Comparison of ENCODE assay signal across 8 cellular contexts in the genomic region with DNA sequence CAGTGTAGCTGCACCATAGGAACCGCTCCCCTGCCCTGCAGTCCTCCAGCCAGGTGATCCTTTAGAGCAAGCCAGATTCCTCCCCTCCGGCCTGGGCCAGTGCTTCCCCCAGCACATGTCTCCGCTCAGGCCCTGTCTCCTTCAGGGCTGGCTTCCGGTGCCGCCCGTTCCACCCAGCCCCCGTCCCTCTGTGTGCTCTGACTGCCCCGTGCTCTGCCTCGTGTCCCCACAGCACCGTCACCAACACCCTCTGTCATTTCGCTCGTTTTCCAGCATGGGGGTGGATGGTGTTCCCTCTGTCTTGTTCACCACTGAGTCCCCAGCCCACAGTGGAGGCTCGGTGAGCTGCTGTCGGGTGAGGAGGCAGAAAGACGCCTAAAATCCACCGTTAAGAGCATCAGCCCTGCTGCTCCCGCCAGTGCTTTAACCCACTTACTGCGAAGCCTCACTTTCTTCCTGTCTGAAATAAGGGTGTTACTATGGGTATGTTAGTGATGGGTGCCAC. TPM values are rescaled to one million over a fixed set of nuclear protein-coding genes. Genes with fewer than 3 reads are reported as not detected.
A peak's percentile ranks its signal among the peaks of the same experiment; 100 is the strongest.
DNase-seq lines count a peak whose midpoint lies in the region; ATAC-seq and TF ChIP-seq lines count a peak whose summit lies in the region.

No MANE protein-coding gene starts in this region.

- no TSS peak for BruUV-seq in A673 (replicated peaks; lab: Mats Ljungman, UMichigan)

- peak overlapping the region; percentile 82 for H3K27ac ChIP-seq in A673 (ENCODE audit: low read depth, low read length, poor library complexity, severe bottlenecking)
- peak overlapping the region; percentile 73 for H3K27ac ChIP-seq in epithelial cell of prostate
- H3K27ac ChIP-seq in neural cell (ENCODE audit: low read length): no peak overlapping the region
- H3K27ac ChIP-seq in stomach: peak overlapping the region; percentile 47 to 90 (median 79)

- H3F3A ChIP-seq in neural cell (ENCODE audit: insufficient read depth, low read length, poor library complexity, severe bottlenecking): no peaks in the 10 kb centered on the region

- H3K9me2 ChIP-seq in neural cell (ENCODE audit: insufficient read depth, low read length): no peaks in the 10 kb centered on the region

- H3K27me3 ChIP-seq in A673 (replicated peaks; ENCODE audit: insufficient read depth, low read depth, low read length, poor library complexity) (no peaks in the 10 kb centered on the region), neural cell (ENCODE audit: insufficient read depth, low read depth, low read length) (no peaks in the 10 kb centered on the region), stomach (no peaks in the 10 kb centered on the region)

- no peaks in the 10 kb centered on the region for H4K20me1 ChIP-seq in neural cell (ENCODE audit: insufficient read depth)

- no peaks in the 10 kb centered on the region for H3K9me3 ChIP-seq in A673 (ENCODE audit: low read depth, low read length, poor library complexity, severe bottlenecking)
- no peaks in the 10 kb centered on the region for H3K9me3 ChIP-seq in neural cell (ENCODE audit: low read length)
- H3K9me3 ChIP-seq in stomach: no peaks in the 10 kb centered on the region

- peaks cover 20% of the 10 kb centered on the region for H3K79me2 ChIP-seq in neural cell (replicated peaks; ENCODE audit: insufficient read depth, low read length)

- no peak overlapping the region for H3K4me2 ChIP-seq in neural cell (ENCODE audit: low read length)

- H3K4me3 ChIP-seq in A673 (ENCODE audit: low read depth, low read length, poor library complexity, severe bottlenecking): no peak overlapping the region
- H3K4me3 ChIP-seq in neural cell (ENCODE audit: low read length): no peak overlapping the region
- H3K4me3 ChIP-seq in stomach: peak overlapping the region; percentile 4 to 22 (median 15)

- CTCF ChIA-PET in A673 (lab: Charles Lee): no interaction called here

- H3K36me3 ChIP-seq in A673 (ENCODE audit: insufficient read depth, low read length, poor library complexity, severe bottlenecking): peaks cover 14% of the 10 kb centered on the region
- peaks cover 7% of the 10 kb centered on the region for H3K36me3 ChIP-seq in neural cell (ENCODE audit: insufficient read depth, low read length)
- peaks cover 6 to 11% (median 8%) of the 10 kb centered on the region in 4 donors for H3K36me3 ChIP-seq in stomach

- no peak overlapping the region for H2AFZ ChIP-seq in neural cell (ENCODE audit: low read depth, low read length)

- intact Hi-C loops in A673 (cut with micrococcal nuclease; ENCODE audit: unreplicated experiment) (no loop called here), stomach (cut with DNase I; ENCODE audit: low total_unique reads) (no loop called here)

- H3K4me1 ChIP-seq in A673 (ENCODE audit: insufficient read depth, low read length, poor library complexity, severe bottlenecking) (peaks cover 69% of the 10 kb centered on the region), stomach (peaks cover 70 to 98% (median 86%) of the 10 kb centered on the region in 4 donors)

- no peak for TF ChIP-seq RAD21 in neural cell (conservative IDR thresholded peaks at IDR 0.05)

- 20 to 45% (median 31%) methylated on average over 17 to 18 of the region's 18 CpGs for WGBS in stomach, 5 donors

- POLR2A ChIA-PET in A673 (lab: Charles Lee; ENCODE audit: low non-redundant PET): no interaction called here

- H3K9ac ChIP-seq in neural cell (ENCODE audit: low read length): peak overlapping the region; percentile 20

- DNase-seq in A673 (ENCODE audit: low spot score): peak; percentile 31
- DNase-seq in activated CD8-positive, alpha-beta memory T cell treated with anti-CD3 and anti-CD28 coated beads for 24 hours: peak; percentile 85
- no peak for DNase-seq in epithelial cell of prostate (ENCODE audit: low read depth, low spot score)
- DNase-seq in stomach: peak; percentile 40
- no peak for DNase-seq in DMS53 (lab: John Stamatoyannopoulos, UW)
- no peak for DNase-seq in NCI-H1930 (lab: John Stamatoyannopoulos, UW)

- no peak for TF ChIP-seq EP300 in neural cell (conservative IDR thresholded peaks at IDR 0.05; ENCODE audit: poor library complexity, severe bottlenecking)
- no peak for TF ChIP-seq EP300 in stomach (IDR thresholded peaks at IDR 0.05)

- no peak for TF ChIP-seq CTCF in A673 (conservative IDR thresholded peaks at IDR 0.05; ENCODE audit: low read depth, low read length)
- no peak for TF ChIP-seq CTCF in neural cell (IDR thresholded peaks at IDR 0.05; ENCODE audit: poor library complexity, severe bottlenecking)
- no peak for TF ChIP-seq CTCF in stomach (IDR thresholded peaks at IDR 0.05)

- ATAC-seq in HG03064 (IDR thresholded peaks at IDR 0.05; ENCODE audit: low read depth, unreplicated experiment): peak; percentile 20

- no peak for TF ChIP-seq POLR2A in stomach (IDR thresholded peaks at IDR 0.05)

TF ChIP-seq in neural cell, 6 proteins besides CTCF, POLR2A, EP300 and RAD21:
- no peak for TF ChIP-seq EZH2 (IDR thresholded peaks at IDR 0.05; ENCODE audit: borderline replicate concordance, insufficient read depth, low read length, poor library complexity, severe bottlenecking)

RNA-seq across cellular contexts. Expression of gene TSSK6, which starts 54.5 kb away (rescaled TPM):
- 2.5 TPM in 2 replicates for total RNA-seq in A673 (2021)
- polyA plus RNA-seq in neural cell: 4.5 and 5.3 TPM in 2 replicates
- 5.4 and 7.3 TPM in 2 replicates for polyA minus RNA-seq in neural cell
- total RNA-seq in stomach: 10 to 100 TPM in 1 of 5 donors, 1 to 10 TPM in 3, not detected in 1; 2.0 to 31.7 (median 5.6) TPM
- 1 to 10 TPM in 1 of 3 donors, under 1 TPM in 2; 0.93 to 2.0 (median 0.93) TPM for polyA plus RNA-seq in stomach

RNA-seq across cellular contexts. Expression of gene NDUFA13, which starts 55.2 kb away (rescaled TPM):
- 421 and 431 TPM in 2 replicates for total RNA-seq in A673 (2021)
- polyA plus RNA-seq in neural cell: 266 and 308 TPM in 2 replicates
- polyA minus RNA-seq in neural cell: 102 and 122 TPM in 2 replicates
- total RNA-seq in stomach: 100 to 1,000 TPM in 1 of 5 donors, 10 to 100 TPM in 4; 24.5 to 204 (median 71.4) TPM
- 100 to 1,000 TPM; 258 to 367 (median 300) TPM for polyA plus RNA-seq in stomach

RNA-seq across cellular contexts. Expression of gene GATAD2A, which starts 55.3 kb away (rescaled TPM):
- total RNA-seq in A673 (2021) (202 and 218 TPM in 2 replicates), stomach (100 to 1,000 TPM in 1 of 5 donors, 10 to 100 TPM in 3, 1 to 10 TPM in 1; 9.3 to 119 (median 27.2) TPM)
- polyA plus RNA-seq in neural cell (13.9 and 18.1 TPM in 2 replicates), stomach (10 to 100 TPM; 10.1 to 21.4 (median 17.9) TPM)
- 28.2 and 34.7 TPM in 2 replicates for polyA minus RNA-seq in neural cell

Comparison
In these comparisons a context has a peak if more than half of its experiments do, and no peak if none do; other contexts are left out.
1. DNase-seq: peak in A673 (single experiment), activated CD8-positive, alpha-beta memory T cell treated with anti-CD3 and anti-CD28 coated beads for 24 hours (single experiment) and stomach (single experiment); none in epithelial cell of prostate (single experiment), DMS53 (single experiment) and NCI-H1930 (0 of 2).
2. H3K4me3 ChIP-seq: peak in stomach (4 of 4); none in A673 (single experiment) and neural cell (single experiment).